Comparison of ENCODE assay signal across 2 cellular contexts in genomic region chr12:6887460-6887859, GRCh38.
TF ChIP-seq lines count a peak whose summit lies in the region.

No MANE protein-coding gene starts in this region.

TF ChIP-seq in A549, 52 proteins besides CTCF, POLR2A, EP300 and RAD21:
- TF ChIP-seq CEBPB (IDR thresholded peaks at IDR 0.05), result 0 out of 4 replicates have a peak, but pooled peaks of 1 of the 2 experiments have one; percentile 30
- no peak for TF ChIP-seq HES2 (IDR thresholded peaks at IDR 0.05)

TF ChIP-seq in WTC11, 78 proteins besides CTCF, POLR2A, EP300 and RAD21:
- TF ChIP-seq USF2 (CRISPR knock-in tag; IDR thresholded peaks at IDR 0.05), result no peak
- TF ChIP-seq CBFB (CRISPR knock-in tag; IDR thresholded peaks at IDR 0.05; ENCODE audit: low read depth), result no peak
- TF ChIP-seq ZNF317 (CRISPR knock-in tag; IDR thresholded peaks at IDR 0.05; ENCODE audit: borderline replicate concordance, low read depth), result no peak
- TF ChIP-seq ZNF532 (CRISPR knock-in tag; IDR thresholded peaks at IDR 0.05; ENCODE audit: borderline replicate concordance), result no peak
- TF ChIP-seq E2F1 (CRISPR knock-in tag; IDR thresholded peaks at IDR 0.05), result no peak
- no peak for TF ChIP-seq USF1 (CRISPR knock-in tag; IDR thresholded peaks at IDR 0.05)
- no peak for TF ChIP-seq MXD4 (CRISPR knock-in tag; IDR thresholded peaks at IDR 0.05; ENCODE audit: borderline replicate concordance)
- no peak for TF ChIP-seq ZMAT4 (CRISPR knock-in tag; IDR thresholded peaks at IDR 0.05)
- no peak for TF ChIP-seq ZNF121 (CRISPR knock-in tag; IDR thresholded peaks at IDR 0.05)
- TF ChIP-seq NFATC4 (CRISPR knock-in tag; IDR thresholded peaks at IDR 0.05), result no peak
- TF ChIP-seq CDX4 (CRISPR knock-in tag; IDR thresholded peaks at IDR 0.05; ENCODE audit: borderline replicate concordance), result no peak
- TF ChIP-seq ERG (CRISPR knock-in tag; IDR thresholded peaks at IDR 0.05), result no peak
- no peak for TF ChIP-seq FOXK1 (CRISPR knock-in tag; IDR thresholded peaks at IDR 0.05)
- TF ChIP-seq NR1H2 (CRISPR knock-in tag; IDR thresholded peaks at IDR 0.05), result no peak
- no peak for TF ChIP-seq IRF1 (CRISPR knock-in tag; IDR thresholded peaks at IDR 0.05)
TF ChIP-seq in WTC11: peak in this region for 0.
